ENCODE assay signal across 14 cellular contexts in genomic region chr6:42239333-42239732, GRCh38. TPM values are rescaled to one million over a fixed set of nuclear protein-coding genes. Genes with fewer than 3 reads are reported as not detected.
DNase-seq lines count a peak whose midpoint lies in the region; ATAC-seq and TF ChIP-seq lines count a peak whose summit lies in the region.
"Had no signal": no experiment of that assay in that cellular context is flagged by ENCODE, and none has a peak within 500 bp of the region (broad histone marks: within the 10 kb centered on the region; RNA-seq: fewer than 3 reads in every experiment).

No MANE protein-coding gene starts in this region.

- peaks cover 10% of the 10 kb centered on the region for H3K36me3 Mint-ChIP-seq in natural killer cell

- BruUV-seq in mammary epithelial cell (replicated peaks; lab: Mats Ljungman, UMichigan) = no TSS peak

- H3K4me1 Mint-ChIP-seq in natural killer cell = peaks cover 6 to 17% of the 10 kb centered on the region in 2 donors

- TF ChIP-seq CTCF in mammary epithelial cell (conservative IDR thresholded peaks at IDR 0.05 in 1 of 2, IDR thresholded peaks at IDR 0.05 in 1 of 2; ENCODE audit: extremely low read depth in 1 of 2, insufficient read depth in 1 of 2, low read depth in 1 of 2, low read length in 2 of 2) = no peak
- TF ChIP-seq CTCF in natural killer cell (IDR thresholded peaks at IDR 0.05) = no peak

- H3K9me3 Mint-ChIP-seq in natural killer cell = no peaks in the 10 kb centered on the region

- H3K36me3 ChIP-seq in mammary epithelial cell (ENCODE audit: insufficient read depth, low read length) = peaks cover 1% of the 10 kb centered on the region

- H3K9me3 ChIP-seq in mammary epithelial cell (replicated peaks; ENCODE audit: insufficient read depth, low read length) = no peaks in the 10 kb centered on the region
- H3K9me3 ChIP-seq: body of pancreas, sigmoid colon, upper lobe of left lung had no signal

- no peaks in the 10 kb centered on the region for H3K79me2 ChIP-seq in mammary epithelial cell (ENCODE audit: insufficient read depth, low read length)

- no peaks in the 10 kb centered on the region for H3K27me3 ChIP-seq in mammary epithelial cell (ENCODE audit: insufficient read depth, low read length)
- H3K27me3 ChIP-seq: body of pancreas, sigmoid colon, upper lobe of left lung had no signal

- dilution Hi-C loops in mammary epithelial cell (cut with HindIII; ENCODE audit: low sequenced_read_pairs) = loop anchor here (5.0 kb wide), 2 partner anchors 67 to 97 kb away; partner anchors contain the start of genes C6orf132 and GUCA1A

- CTCF ChIA-PET in mammary epithelial cell (lab: Charles Lee; ENCODE audit: low non-redundant PET) = no interaction called here

- in situ Hi-C loops in mammary epithelial cell (cut with MboI; ENCODE audit: low sequenced_read_pairs in 2 of 2) = loop anchor here in 1 of 2 donors (25.0 kb wide), 1 partner anchor 298 kb away; no protein-coding TSS in a partner anchor

- H3K4me3 Mint-ChIP-seq in natural killer cell = peak overlapping the region; percentile 5

- H3K4me1 ChIP-seq in mammary epithelial cell (ENCODE audit: insufficient read depth, low read length) = peaks cover 26% of the 10 kb centered on the region
- H3K4me1 ChIP-seq: body of pancreas, sigmoid colon, upper lobe of left lung had no signal

- intact Hi-C loops in mammary epithelial cell (cut with micrococcal nuclease) = loop anchor here (5.0 kb wide), 1 partner anchor 293 kb away; no protein-coding TSS in a partner anchor
- intact Hi-C loops in natural killer cell (cut with micrococcal nuclease) = no loop called here

- H3K27ac Mint-ChIP-seq in natural killer cell = no peak overlapping the region

- ATAC-seq in HG03280 (IDR thresholded peaks at IDR 0.05; ENCODE audit: unreplicated experiment) = peak; percentile 7
- no peak for ATAC-seq in natural killer cell
- ATAC-seq: body of pancreas had no signal

- peak overlapping the region; percentile 70 for H2AFZ ChIP-seq in mammary epithelial cell (ENCODE audit: low read depth, low read length)

- no peak overlapping the region for H3K4me3 ChIP-seq in mammary epithelial cell (replicated peaks in 1 of 3; ENCODE audit: insufficient read depth in 1 of 3, low read depth in 2 of 3, low read length in 3 of 3)
- H3K4me3 ChIP-seq: body of pancreas, sigmoid colon, upper lobe of left lung had no signal

- H3K27ac ChIP-seq in mammary epithelial cell (ENCODE audit: insufficient read depth, low read depth, low read length) = peak overlapping the region; percentile 47
- H3K27ac ChIP-seq: body of pancreas, sigmoid colon, upper lobe of left lung had no signal

- DNase-seq in NCI-H1417 (lab: John Stamatoyannopoulos, UW) (peak in 2 of 3 experiments; percentile 3 to 61), NCI-H1417 treated with DMSO at 0.1 percent for 48 hours (lab: John Stamatoyannopoulos, UW) (no peak), mammary epithelial cell (no peak), natural killer cell (no peak), epidermal melanocyte (ENCODE audit: insufficient read length, low spot score) (no peak), ecto neural progenitor cell (ENCODE audit: low spot score) (no peak), NCI-H345 (lab: John Stamatoyannopoulos, UW) (no peak)
- DNase-seq: 8988T, body of pancreas, midbrain, NCI-H2081 treated with DMSO at 0.1 percent for 48 hours, sigmoid colon, upper lobe of left lung had no signal

- H4K20me1 ChIP-seq in mammary epithelial cell (ENCODE audit: insufficient read depth, low read length) = no peaks in the 10 kb centered on the region

- 73% methylated on average over 3 of the region's 5 CpGs for WGBS in mammary epithelial cell (ENCODE audit: low coverage, missing lambda C conversion rate)

- no peak overlapping the region for H3K9ac ChIP-seq in mammary epithelial cell (ENCODE audit: insufficient read depth, low read length)

- H3K27me3 Mint-ChIP-seq in natural killer cell (ENCODE audit: low read depth in 2 of 2) = no peaks in the 10 kb centered on the region

- H3K4me2 ChIP-seq in mammary epithelial cell (ENCODE audit: insufficient read depth, low read depth, low read length) = peak overlapping the region; percentile 30

RNA-seq across cellular contexts. Expression of gene MRPS10, which starts 21.7 kb away (rescaled TPM):
- 10 to 100 TPM; 41.2 to 50.9 TPM for total RNA-seq in mammary epithelial cell
- polyA plus RNA-seq in mammary epithelial cell = 51.2 TPM
- 13.8 TPM for polyA minus RNA-seq in mammary epithelial cell
- total RNA-seq in natural killer cell = 10 to 100 TPM; 21.8 to 25.4 (median 22.6) TPM

RNA-seq across cellular contexts. Expression of gene GUCA1B, which starts 44.6 kb away (rescaled TPM):
- total RNA-seq in mammary epithelial cell (under 1 TPM in 1 of 2 donors, not detected in 1; 0.17 TPM), natural killer cell (1 to 10 TPM; 1.8 to 2.4 (median 2.0) TPM)
- polyA plus RNA-seq in mammary epithelial cell = 0.39 TPM
- polyA minus RNA-seq in mammary epithelial cell = not detected
- total RNA-seq: body of pancreas had no signal

Comparison
In these comparisons a context has a peak if more than half of its experiments do, and no peak if none do; other contexts are left out.
1. DNase-seq: peak in NCI-H1417 (2 of 3); none in NCI-H1417 treated with DMSO at 0.1 percent for 48 hours (single experiment), mammary epithelial cell (single experiment), natural killer cell (single experiment), epidermal melanocyte (single experiment), ecto neural progenitor cell (single experiment) and NCI-H345 (single experiment).